ENCODE assay signal across 9 cellular contexts in the genomic region with DNA sequence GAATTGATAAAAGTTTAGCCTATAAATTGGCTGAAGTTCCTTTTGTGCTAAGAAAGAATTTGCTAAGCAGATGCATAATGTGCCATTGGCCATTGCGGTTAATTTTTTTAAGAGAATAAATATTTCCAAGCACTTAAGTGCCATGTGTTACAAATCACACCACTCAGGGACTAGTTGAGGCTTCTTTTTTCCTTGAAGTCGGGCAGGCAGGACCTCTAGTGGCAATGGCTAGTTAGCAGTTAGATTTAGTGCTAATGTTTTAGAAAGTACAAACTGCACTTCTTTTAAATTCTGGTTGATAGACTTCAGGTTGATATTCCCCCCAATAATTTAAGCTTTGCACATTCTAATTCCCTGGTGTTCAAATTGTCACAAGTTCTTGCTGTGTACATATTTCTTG.
DNase-seq lines count a peak whose midpoint lies in the region; ATAC-seq and TF ChIP-seq lines count a peak whose summit lies in the region.
"Had no signal": no experiment of that assay in that cellular context is flagged by ENCODE, and none has a peak within 500 bp of the region (broad histone marks: within the 10 kb centered on the region; RNA-seq: fewer than 3 reads in every experiment).

No MANE protein-coding gene starts in this region.

- H3K36me3 ChIP-seq in left lung: no peaks in the 10 kb centered on the region
- no peaks in the 10 kb centered on the region for H3K36me3 ChIP-seq in gastrocnemius medialis
- H3K36me3 ChIP-seq in CD8-positive, alpha-beta T cell (ENCODE audit: insufficient read depth, low read length): no peaks in the 10 kb centered on the region

- no peaks in the 10 kb centered on the region for H3K4me1 Mint-ChIP-seq in CD8-positive, alpha-beta T cell (ENCODE audit: low read depth)

- H3K27ac ChIP-seq in left lung (no peak overlapping the region), gastrocnemius medialis (no peak overlapping the region)
- no peak overlapping the region for H3K27ac ChIP-seq in CD8-positive, alpha-beta T cell (ENCODE audit: low read depth, low read length)

- peak; percentile 79 for DNase-seq in DMS53 (lab: John Stamatoyannopoulos, UW)
- peak; percentile 5 for DNase-seq in HuH-7 (ENCODE audit: low spot score)
- DNase-seq in astrocyte of the hippocampus (ENCODE audit: low read depth, low spot score): peak; percentile 71
- DNase-seq in left lung: no peak
- DNase-seq in gastrocnemius medialis: no peak
- DNase-seq in CD8-positive, alpha-beta T cell: no peak
- no peak for DNase-seq in NCI-H2171 treated with DMSO at 0.1 percent for 48 hours (lab: John Stamatoyannopoulos, UW)
- DNase-seq: islet precursor cell had no signal

- TF ChIP-seq CTCF in left lung (IDR thresholded peaks at IDR 0.05) (peak in 1 of 2 donors; percentile 28), gastrocnemius medialis (IDR thresholded peaks at IDR 0.05 in 4 of 5, conservative IDR thresholded peaks at IDR 0.05 in 1 of 5) (no peak)
- no peak for TF ChIP-seq CTCF in CD8-positive, alpha-beta T cell (IDR thresholded peaks at IDR 0.05)

- no peak overlapping the region for H3K27ac Mint-ChIP-seq in CD8-positive, alpha-beta T cell

- no peak overlapping the region for H3K4me3 Mint-ChIP-seq in CD8-positive, alpha-beta T cell

- TF ChIP-seq POLR2A in gastrocnemius medialis (IDR thresholded peaks at IDR 0.05): no peak

- CTCF ChIA-PET in CD8-positive, alpha-beta T cell (lab: Charles Lee): no interaction called here

- peaks cover 14% of the 10 kb centered on the region for H3K27me3 Mint-ChIP-seq in CD8-positive, alpha-beta T cell (ENCODE audit: low read depth)

- H3K4me3 ChIP-seq in left lung (no peak overlapping the region), gastrocnemius medialis (no peak overlapping the region)
- H3K4me3 ChIP-seq in CD8-positive, alpha-beta T cell (ENCODE audit: low read depth, low read length): no peak overlapping the region

- H3K9me3 ChIP-seq in left lung (no peaks in the 10 kb centered on the region), gastrocnemius medialis (no peaks in the 10 kb centered on the region)
- H3K9me3 ChIP-seq in CD8-positive, alpha-beta T cell (ENCODE audit: low read length): no peaks in the 10 kb centered on the region

- ATAC-seq in left lung (peak; percentile 71), gastrocnemius medialis (no peak), HG03565 (IDR thresholded peaks at IDR 0.05; ENCODE audit: unreplicated experiment) (no peak)
- ATAC-seq in CD8-positive, alpha-beta T cell: no peak

- POLR2A ChIA-PET in CD8-positive, alpha-beta T cell (lab: Charles Lee): no interaction called here

- no peaks in the 10 kb centered on the region for H3K36me3 Mint-ChIP-seq in CD8-positive, alpha-beta T cell

- in situ Hi-C loops in gastrocnemius medialis (cut with MboI; ENCODE audit: low sequenced_read_pairs in 4 of 4): no loop called here

- H3K4me1 ChIP-seq in left lung (no peaks in the 10 kb centered on the region), gastrocnemius medialis (no peaks in the 10 kb centered on the region)
- no peaks in the 10 kb centered on the region for H3K4me1 ChIP-seq in CD8-positive, alpha-beta T cell (ENCODE audit: insufficient read depth, low read length)

- intact Hi-C loops in left lung (cut with DNase I) (no loop called here), gastrocnemius medialis (cut with DNase I; ENCODE audit: low total_unique reads) (no loop called here)
- intact Hi-C loops in CD8-positive, alpha-beta T cell (cut with DNase I, micrococcal nuclease): no loop called here

- no peaks in the 10 kb centered on the region for H3K27me3 ChIP-seq in left lung
- no peaks in the 10 kb centered on the region for H3K27me3 ChIP-seq in gastrocnemius medialis
- no peaks in the 10 kb centered on the region for H3K27me3 ChIP-seq in CD8-positive, alpha-beta T cell (ENCODE audit: insufficient read depth, low read length)

- H3K9me3 Mint-ChIP-seq in CD8-positive, alpha-beta T cell: peaks cover 5% of the 10 kb centered on the region

Comparison
In these comparisons a context has a peak if more than half of its experiments do, and no peak if none do; other contexts are left out.
1. DNase-seq: peak in DMS53 (single experiment), HuH-7 (single experiment) and astrocyte of the hippocampus (single experiment); none in left lung (0 of 2), gastrocnemius medialis (0 of 2), CD8-positive, alpha-beta T cell (0 of 7) and NCI-H2171 treated with DMSO at 0.1 percent for 48 hours (single experiment).